Comparison of ENCODE assay signal across 19 cellular contexts in the genomic region with DNA sequence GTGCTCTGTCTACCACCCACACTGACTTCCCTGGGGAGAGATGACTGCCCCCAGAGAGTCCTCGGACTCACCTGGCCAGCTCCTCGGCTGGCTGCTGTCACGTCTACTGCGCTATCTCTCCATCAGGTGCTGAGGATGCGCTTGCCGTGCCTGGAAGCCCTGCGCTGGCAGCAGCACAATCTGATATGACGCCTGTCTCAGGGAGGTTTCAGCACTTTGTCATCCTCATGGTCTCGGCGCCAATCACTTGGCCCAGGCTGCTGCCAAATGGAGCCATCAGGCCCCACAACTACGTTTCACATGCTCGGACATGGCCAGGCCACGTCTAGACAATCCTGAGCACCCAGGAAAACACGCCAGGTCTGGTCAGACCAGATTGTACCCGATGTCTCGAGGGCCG. TPM values are rescaled to one million over a fixed set of nuclear protein-coding genes. Genes with fewer than 3 reads are reported as not detected.
A peak's percentile ranks its signal among the peaks of the same experiment; 100 is the strongest.
DNase-seq lines count a peak whose midpoint lies in the region; ATAC-seq and TF ChIP-seq lines count a peak whose summit lies in the region.
"Had no signal": no experiment of that assay in that cellular context is flagged by ENCODE, and none has a peak within 500 bp of the region (broad histone marks: within the 10 kb centered on the region; RNA-seq: fewer than 3 reads in every experiment).

No MANE protein-coding gene starts in this region.

- no peak overlapping the region for H2AK9ac ChIP-seq in IMR-90 (replicated peaks; ENCODE audit: low read depth, low read length, poor library complexity)

- peaks cover 3% of the 10 kb centered on the region; the same call in 1 of the 2 replicates for H3K9me3 ChIP-seq in IMR-90 (ENCODE audit: control insufficient read depth, insufficient read depth, low read length)
- H3K9me3 ChIP-seq in SK-N-SH: no peaks in the 10 kb centered on the region
- no peaks in the 10 kb centered on the region for H3K9me3 ChIP-seq in tibial artery
- H3K9me3 ChIP-seq: Peyer's patch had no signal

- H3K36me3 ChIP-seq in IMR-90 (ENCODE audit: control insufficient read depth, insufficient read depth, low read length) (no peaks in the 10 kb centered on the region), SK-N-SH (replicated peaks in 1 of 2; ENCODE audit: control insufficient read depth in 1 of 2, insufficient read depth in 2 of 2, low read length in 1 of 2) (no peaks in the 10 kb centered on the region), tibial artery (peaks cover 0 to 5% (median 0%) of the 10 kb centered on the region in 3 donors)
- H3K36me3 ChIP-seq: MG63, Peyer's patch had no signal

- H3K4me3 Mint-ChIP-seq in stimulated activated effector memory CD8-positive, alpha-beta T cell treated with anti-CD3 and anti-CD28 coated beads, Interleukin-12 subunit alpha, Interleukin-12 subunit beta, amount 100 ng/mL, for 72 hours: no peak overlapping the region

- H3K4me1 ChIP-seq in IMR-90 (ENCODE audit: control insufficient read depth, insufficient read depth, low read length) (peaks cover 2% of the 10 kb centered on the region; the same call in 1 of the 2 replicates), SK-N-SH (ENCODE audit: control insufficient read depth in 1 of 2, insufficient read depth in 2 of 2, low read depth in 1 of 2, low read length in 1 of 2) (peaks cover 6 to 13% of the 10 kb centered on the region in 2 experiments; a peak in 3 of 4 replicates), foreskin keratinocyte (no peaks in the 10 kb centered on the region), tibial artery (peaks cover 0 to 30% (median 14%) of the 10 kb centered on the region in 4 donors)
- H3K4me1 ChIP-seq: Peyer's patch had no signal

- intact Hi-C loops in IMR-90 (cut with micrococcal nuclease) (no loop called here), tibial artery (cut with DNase I; ENCODE audit: low total_unique reads) (no loop called here)

- H3K9ac ChIP-seq in IMR-90 (ENCODE audit: low read depth, low read length) (no peak overlapping the region), SK-N-SH (0 out of 2 replicates have a peak overlapping the region, but pooled peaks have one; percentile 11)

- H2BK120ac ChIP-seq in IMR-90 (ENCODE audit: low read depth, low read length): no peak overlapping the region

- no peak overlapping the region for H2AK5ac ChIP-seq in IMR-90 (ENCODE audit: low read depth, low read length)

- TF ChIP-seq EP300 in SK-N-SH (IDR thresholded peaks at IDR 0.05; ENCODE audit: borderline replicate concordance in 1 of 2, low read depth in 1 of 2, low read length in 1 of 2): no peak; a peak in 1 of 4 replicates

- H3F3A ChIP-seq in SK-N-SH (replicated peaks; ENCODE audit: insufficient read depth): peaks cover 14% of the 10 kb centered on the region

- DNase-seq in IMR-90: no peak
- peak; percentile 17 for DNase-seq in SK-N-SH
- DNase-seq in foreskin keratinocyte: peak; percentile 39 to 70
- DNase-seq in tibial artery: no peak
- DNase-seq in stimulated activated effector memory CD8-positive, alpha-beta T cell treated with anti-CD3 and anti-CD28 coated beads, Interleukin-12 subunit alpha, Interleukin-12 subunit beta, amount 100 ng/mL, for 72 hours (ENCODE audit: low spot score in 2 of 2): no peak
- DNase-seq: C1 segment of cervical spinal cord; MG63; NCI-H1048; NCI-H1436; NCI-H2029; NCI-H2171 treated with DMSO at 0.1 percent for 48 hours; NCI-H446; NCI-H69; NK-92 treated with Interleukin-12 subunit alpha and Interleukin-12 subunit beta, amount 100 ng/mL, for 24 hours; Peyer's patch; Right ventricle myocardium superior had no signal

- POLR2A ChIA-PET in IMR-90 (lab: Charles Lee; ENCODE audit: unreplicated experiment): no interaction called here
- POLR2A ChIA-PET in SK-N-SH (lab: Yijun Ruan, JAX): no interaction called here

- H3K27ac Mint-ChIP-seq in stimulated activated effector memory CD8-positive, alpha-beta T cell treated with anti-CD3 and anti-CD28 coated beads, Interleukin-12 subunit alpha, Interleukin-12 subunit beta, amount 100 ng/mL, for 72 hours: no peak overlapping the region

- H3K4me3 ChIP-seq in IMR-90 (ENCODE audit: insufficient read depth, low read depth, low read length): no peak overlapping the region
- no peak overlapping the region for H3K4me3 ChIP-seq in SK-N-SH (ENCODE audit: low read depth in 2 of 2, low read length in 1 of 2)
- no peak overlapping the region for H3K4me3 ChIP-seq in tibial artery
- H3K4me3 ChIP-seq: MG63, Peyer's patch, SK-N-MC had no signal

- in situ Hi-C loops in IMR-90 (cut with MboI; ENCODE audit: low sequenced_read_pairs): no loop called here

- dilution Hi-C loops in IMR-90 (cut with HindIII; ENCODE audit: low sequenced_read_pairs, unreplicated experiment): no loop called here

- TF ChIP-seq RAD21 in IMR-90 (IDR thresholded peaks at IDR 0.05; ENCODE audit: low read length) (no peak), SK-N-SH (IDR thresholded peaks at IDR 0.05; ENCODE audit: low read length) (no peak)

- no peaks in the 10 kb centered on the region for H3K79me1 ChIP-seq in IMR-90 (ENCODE audit: low read depth in 1 of 2, low read length in 2 of 2)

- no peak for ATAC-seq in IMR-90 (ENCODE audit: low read depth)
- peak; percentile 43 for ATAC-seq in foreskin keratinocyte
- no peak for ATAC-seq in stimulated activated effector memory CD8-positive, alpha-beta T cell treated with anti-CD3 and anti-CD28 coated beads, Interleukin-12 subunit alpha, Interleukin-12 subunit beta, amount 100 ng/mL, for 72 hours
- no peak for ATAC-seq in GM21825 (IDR thresholded peaks at IDR 0.05; ENCODE audit: unreplicated experiment)
- no peak for ATAC-seq in HG03354 (IDR thresholded peaks at IDR 0.05; ENCODE audit: poor library complexity, severe bottlenecking, unreplicated experiment)

- H4K20me1 ChIP-seq in IMR-90 (ENCODE audit: insufficient read depth, low read length) (no peaks in the 10 kb centered on the region), SK-N-SH (ENCODE audit: insufficient read depth) (no peaks in the 10 kb centered on the region)

- no peaks in the 10 kb centered on the region; the same call in 1 of the 2 replicates for H3K9me1 ChIP-seq in IMR-90 (ENCODE audit: insufficient read depth, low read length)

- no peak overlapping the region for H3K27ac ChIP-seq in IMR-90 (ENCODE audit: insufficient read depth, low read length)
- H3K27ac ChIP-seq in SK-N-SH (ENCODE audit: low read depth in 2 of 2, low read length in 1 of 2): no peak overlapping the region; a peak in 1 of 4 replicates
- H3K27ac ChIP-seq in foreskin keratinocyte: no peak overlapping the region
- peak overlapping the region; percentile 67 to 74 for H3K27ac ChIP-seq in tibial artery
- H3K27ac ChIP-seq: Peyer's patch, SK-N-MC had no signal

- no peaks in the 10 kb centered on the region for H3K36me3 Mint-ChIP-seq in stimulated activated effector memory CD8-positive, alpha-beta T cell treated with anti-CD3 and anti-CD28 coated beads, Interleukin-12 subunit alpha, Interleukin-12 subunit beta, amount 100 ng/mL, for 72 hours

- BruUV-seq in IMR-90 (replicated peaks; lab: Mats Ljungman, UMichigan): no TSS peak

- H3K4me2 ChIP-seq in IMR-90 (ENCODE audit: low read depth, low read length): no peak overlapping the region
- peak overlapping the region; percentile 11 for H3K4me2 ChIP-seq in SK-N-SH

- no peaks in the 10 kb centered on the region for H3K4me1 Mint-ChIP-seq in stimulated activated effector memory CD8-positive, alpha-beta T cell treated with anti-CD3 and anti-CD28 coated beads, Interleukin-12 subunit alpha, Interleukin-12 subunit beta, amount 100 ng/mL, for 72 hours

- H3K9me3 Mint-ChIP-seq in stimulated activated effector memory CD8-positive, alpha-beta T cell treated with anti-CD3 and anti-CD28 coated beads, Interleukin-12 subunit alpha, Interleukin-12 subunit beta, amount 100 ng/mL, for 72 hours: no peaks in the 10 kb centered on the region

- H3K27me3 ChIP-seq in IMR-90 (ENCODE audit: control insufficient read depth, insufficient read depth, low read length): no peaks in the 10 kb centered on the region
- no peaks in the 10 kb centered on the region for H3K27me3 ChIP-seq in SK-N-SH (ENCODE audit: insufficient read depth)
- peaks cover 7% of the 10 kb centered on the region for H3K27me3 ChIP-seq in foreskin keratinocyte
- H3K27me3 ChIP-seq in tibial artery: no peaks in the 10 kb centered on the region
- H3K27me3 ChIP-seq: MG63, Peyer's patch had no signal

- 85% methylated on average over 9 of the region's 17 CpGs; no CpG with 5 or more reads in 1 of the 2 experiments for WGBS in IMR-90 (ENCODE audit: extremely low coverage in 2 of 2, insufficient read length in 1 of 2), 2 experiments
- 34% methylated on average over 13 of the region's 17 CpGs for WGBS in SK-N-SH (ENCODE audit: low lambda C conversion rate)

- H2BK20ac ChIP-seq in IMR-90 (ENCODE audit: low read depth, low read length): no peak overlapping the region

- H3K14ac ChIP-seq in IMR-90 (replicated peaks; ENCODE audit: low read depth, low read length): no peak overlapping the region

- no peak overlapping the region for H4K91ac ChIP-seq in IMR-90 (ENCODE audit: insufficient read depth, low read depth, low read length)

- no peak overlapping the region for H4K8ac ChIP-seq in IMR-90 (ENCODE audit: low read depth in 2 of 2, low read length in 2 of 2)

- TF ChIP-seq POLR2A in IMR-90 (IDR thresholded peaks at IDR 0.05; ENCODE audit: low read depth, low read length): no peak

- H2BK15ac ChIP-seq in IMR-90 (ENCODE audit: low read depth, low read length): no peak overlapping the region; the same call in 2 of the 3 replicates

- peak overlapping the region; percentile 53 for H2AFZ ChIP-seq in IMR-90 (replicated peaks; ENCODE audit: low read length, poor library complexity)
- H2AFZ ChIP-seq in SK-N-SH (ENCODE audit: low read depth): peak overlapping the region; percentile 30; the same call in 1 of the 2 replicates

- H3K56ac ChIP-seq in IMR-90 (ENCODE audit: extremely low read depth, insufficient read depth, low read length): no peak overlapping the region

- H3K79me2 ChIP-seq in SK-N-SH (ENCODE audit: insufficient read depth): no peaks in the 10 kb centered on the region

- no peak overlapping the region for H3K4ac ChIP-seq in IMR-90 (ENCODE audit: low read depth, low read length)

- CTCF ChIA-PET in IMR-90 (lab: Yijun Ruan, JAX) (no interaction called here), SK-N-SH (lab: Yijun Ruan, JAX) (no interaction called here)

- TF ChIP-seq CTCF in IMR-90 (conservative IDR thresholded peaks at IDR 0.05; ENCODE audit: low read depth, low read length): no peak
- TF ChIP-seq CTCF in SK-N-SH (IDR thresholded peaks at IDR 0.05): no peak
- TF ChIP-seq CTCF in foreskin keratinocyte (conservative IDR thresholded peaks at IDR 0.05): no peak
- no peak for TF ChIP-seq CTCF in tibial artery (IDR thresholded peaks at IDR 0.05)

- H2BK5ac ChIP-seq in IMR-90 (ENCODE audit: low read depth, low read length, poor library complexity, severe bottlenecking): no peak overlapping the region

- H3K18ac ChIP-seq in IMR-90 (ENCODE audit: low read depth, low read length): no peak overlapping the region

- H4K5ac ChIP-seq in IMR-90 (ENCODE audit: low read depth, low read length): no peak overlapping the region

- H3K9me2 ChIP-seq in SK-N-SH: no peaks in the 10 kb centered on the region

- no peak overlapping the region for H3K23ac ChIP-seq in IMR-90 (ENCODE audit: low read depth, low read length)

RNA-seq across cellular contexts. Expression of gene FOXL1, which starts 46.7 kb away (rescaled TPM):
- total RNA-seq in IMR-90 (2012; rRNA removed): 15.2 and 23.9 TPM in 2 replicates
- 25.8 and 29.9 TPM in 2 replicates for polyA plus RNA-seq in IMR-90 (2012; rRNA removed)
- 59.6 and 70.0 TPM in 2 replicates for polyA plus RNA-seq in IMR-90 (2012; cell fraction: cytosol; rRNA removed)
- polyA plus RNA-seq in IMR-90 (2012; cell fraction: nucleus; rRNA removed; ENCODE audit: low replicate concordance): 22.9 and 59.6 TPM in 2 replicates
- 2.5 and 2.8 TPM in 2 replicates for polyA plus RNA-seq in SK-N-SH (2012; rRNA removed)
- 1.7 and 2.3 TPM in 2 replicates for polyA plus RNA-seq in SK-N-SH (2012; cell fraction: cytosol; rRNA removed)
- 5.7 and 15.3 TPM in 2 replicates for polyA plus RNA-seq in SK-N-SH (2012; cell fraction: nucleus; rRNA removed)
- total RNA-seq in foreskin keratinocyte: 0.46 and 0.51 TPM in 2 replicates
- 0.31 and 0.32 TPM in 2 replicates for polyA plus RNA-seq in foreskin keratinocyte

RNA-seq across cellular contexts. Expression of gene FOXC2, which starts 58.4 kb away (rescaled TPM):
- total RNA-seq in IMR-90 (2012; rRNA removed) (0.90 and 1.1 TPM in 2 replicates), foreskin keratinocyte (not detected in 2 replicates)
- polyA plus RNA-seq in IMR-90 (2012; rRNA removed) (6.4 and 9.2 TPM in 2 replicates), SK-N-SH (2012; rRNA removed) (0.37 and 1.3 TPM in 2 replicates), foreskin keratinocyte (not detected in 2 replicates)
- polyA plus RNA-seq in IMR-90 (2012; cell fraction: cytosol; rRNA removed): 5.5 and 8.7 TPM in 2 replicates
- polyA plus RNA-seq in IMR-90 (2012; cell fraction: nucleus; rRNA removed; ENCODE audit: low replicate concordance): 4.3 and 7.4 TPM in 2 replicates
- 1.1 TPM in 2 replicates for polyA plus RNA-seq in SK-N-SH (2012; cell fraction: cytosol; rRNA removed)
- polyA plus RNA-seq in SK-N-SH (2012; cell fraction: nucleus; rRNA removed): 2.0 TPM in 2 replicates

Comparison
In these comparisons a context has a peak if more than half of its experiments do, and no peak if none do; other contexts are left out.
1. DNase-seq: peak in SK-N-SH (single experiment) and foreskin keratinocyte (2 of 2); none in IMR-90 (single experiment), tibial artery (0 of 2) and stimulated activated effector memory CD8-positive, alpha-beta T cell treated with anti-CD3 and anti-CD28 coated beads, Interleukin-12 subunit alpha, Interleukin-12 subunit beta, amount 100 ng/mL, for 72 hours (0 of 2).
2. H3K27ac ChIP-seq: peak in tibial artery (2 of 2); none in IMR-90 (single experiment), SK-N-SH (0 of 2) and foreskin keratinocyte (single experiment).